In the genomic region with DNA sequence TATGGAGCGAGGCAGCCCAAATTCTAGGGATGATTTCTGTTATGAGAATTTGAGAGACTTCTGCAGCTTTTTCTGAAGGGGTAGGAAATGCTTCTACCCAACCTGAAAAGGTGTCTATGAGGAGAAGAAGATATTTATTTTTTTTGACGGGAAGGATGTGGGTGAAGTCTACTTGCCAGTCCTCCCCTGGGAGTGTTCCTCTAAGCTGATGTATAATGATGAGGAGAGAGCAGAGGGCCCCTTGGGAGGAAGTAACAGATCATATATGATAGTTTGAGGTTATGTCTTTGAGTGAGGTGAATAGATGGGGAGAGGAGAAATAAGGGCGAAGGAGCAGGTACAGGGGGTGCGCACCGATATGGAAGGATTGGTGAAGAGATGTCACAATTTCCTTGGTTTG, we compare ENCODE assay signal across 22 cellular contexts.
"Had no signal": no experiment of that assay in that cellular context is flagged by ENCODE, and none has a peak within 500 bp of the region (broad histone marks: within the 10 kb centered on the region; RNA-seq: fewer than 3 reads in every experiment).

No MANE protein-coding gene starts in this region.

- H3K27me3 ChIP-seq: body of pancreas, cardiac muscle cell, testis, uterus had no signal

- H3K4me3 ChIP-seq: body of pancreas, cardiac muscle cell, lung, testis, uterus had no signal

- H3K27ac Mint-ChIP-seq: activated naive CD4-positive, alpha-beta T cell treated with anti-CD3 and anti-CD28 coated beads, Interleukin-2, amount 50 U/mL, for 24 hours; activated T-cell treated with anti-CD3 and anti-CD28 coated beads, Interleukin-2, amount 50 U/mL, for 72 hours; naive thymus-derived CD4-positive, alpha-beta T cell; progenitor cell of endocrine pancreas had no signal

- H3K4me1 ChIP-seq: body of pancreas, testis, uterus had no signal

- H3K9me3 ChIP-seq: body of pancreas, testis, uterus had no signal

- H3K36me3 Mint-ChIP-seq: activated naive CD4-positive, alpha-beta T cell treated with anti-CD3 and anti-CD28 coated beads, Interleukin-2, amount 50 U/mL, for 24 hours; naive thymus-derived CD4-positive, alpha-beta T cell had no signal

- H3K4me3 Mint-ChIP-seq: activated naive CD4-positive, alpha-beta T cell treated with anti-CD3 and anti-CD28 coated beads, Interleukin-2, amount 50 U/mL, for 24 hours; naive thymus-derived CD4-positive, alpha-beta T cell had no signal

- DNase-seq: activated CD4-positive, alpha-beta T cell treated with anti-CD3 and anti-CD28 coated beads for 48 hours; activated CD4-positive, CD25-positive, alpha-beta regulatory T cell; activated CD8-positive, alpha-beta memory T cell treated with anti-CD3 and anti-CD28 coated beads, Interleukin-2, amount 50 U/mL, for 48 hours; activated effector memory CD4-positive, alpha-beta T cell treated with anti-CD3 and anti-CD28 coated beads, Interleukin-2, amount 50 U/mL, for 16 hours; activated T-cell treated with anti-CD3 and anti-CD28 coated beads, Interleukin-2, amount 50 U/mL, for 72 hours; anterior cingulate cortex; body of pancreas; erythroblast; foreskin fibroblast; naive thymus-derived CD4-positive, alpha-beta T cell; retina; stimulated activated CD4-positive, alpha-beta T cell treated with anti-CD3 and anti-CD28 coated beads, Interleukin-2, amount 100 ng/mL, for 48 hours; stimulated activated CD8-positive, alpha-beta memory T cell treated with anti-CD3 and anti-CD28 coated beads, Interleukin-4, amount 100 ng/mL, for 48 hours; stimulated activated naive CD4-positive, alpha-beta T cell; testis; trophoblast cell; uterus had no signal

- H3K27ac ChIP-seq: body of pancreas, cardiac muscle cell, testis, uterus had no signal

- H3K36me3 ChIP-seq: cardiac muscle cell, uterus had no signal

- ATAC-seq: activated T-cell treated with anti-CD3 and anti-CD28 coated beads, Interleukin-2, amount 50 U/mL, for 72 hours; body of pancreas; left lobe of liver; naive thymus-derived CD4-positive, alpha-beta T cell had no signal

- H3K27me3 Mint-ChIP-seq: activated naive CD4-positive, alpha-beta T cell treated with anti-CD3 and anti-CD28 coated beads, Interleukin-2, amount 50 U/mL, for 24 hours; naive thymus-derived CD4-positive, alpha-beta T cell had no signal

- H3K4me1 Mint-ChIP-seq: activated naive CD4-positive, alpha-beta T cell treated with anti-CD3 and anti-CD28 coated beads, Interleukin-2, amount 50 U/mL, for 24 hours had no signal
